ENCODE assay signal across 8 cellular contexts in genomic region chr7:103989785-103990775, GRCh38. TPM values are rescaled to one million over a fixed set of nuclear protein-coding genes. Genes with fewer than 3 reads are reported as not detected.
A peak's percentile ranks its signal among the peaks of the same experiment; 100 is the strongest.
DNase-seq lines count a peak whose midpoint lies in the region; ATAC-seq and TF ChIP-seq lines count a peak whose summit lies in the region.

No MANE protein-coding gene starts in this region.

- H3K9me3 Mint-ChIP-seq in naive thymus-derived CD4-positive, alpha-beta T cell: peaks cover 0 to 2% (median 0%) of the 10 kb centered on the region in 11 donors

- no peaks in the 10 kb centered on the region for H3K36me3 ChIP-seq in BLaER1
- H3K36me3 ChIP-seq in naive thymus-derived CD4-positive, alpha-beta T cell (ENCODE audit: control insufficient read depth in 2 of 3, insufficient read depth in 3 of 3, low read length in 3 of 3): no peaks in the 10 kb centered on the region

- H3K4me2 ChIP-seq in BLaER1: peak overlapping the region; percentile 46

- H3K4me3 ChIP-seq in BLaER1 (peak overlapping the region; percentile 55), HFF-Myc (replicated peaks; ENCODE audit: low read depth, low read length) (peak overlapping the region; percentile 15; the same call in 1 of the 2 replicates), epithelial cell of proximal tubule (ENCODE audit: low read depth, low read length) (peak overlapping the region; percentile 59)
- H3K4me3 ChIP-seq in naive thymus-derived CD4-positive, alpha-beta T cell (ENCODE audit: low read length): no peak overlapping the region

- H3K9ac ChIP-seq in BLaER1: no peak overlapping the region

- peaks cover 4% of the 10 kb centered on the region; the same call in 1 of the 2 replicates for H3K4me1 ChIP-seq in BLaER1
- no peaks in the 10 kb centered on the region for H3K4me1 ChIP-seq in naive thymus-derived CD4-positive, alpha-beta T cell (ENCODE audit: control insufficient read depth in 2 of 2, insufficient read depth in 2 of 2, low read length in 2 of 2)

- POLR2A ChIA-PET in naive thymus-derived CD4-positive, alpha-beta T cell (lab: Charles Lee): no interaction called here

- H3K9me3 ChIP-seq in BLaER1: peaks cover 19% of the 10 kb centered on the region
- H3K9me3 ChIP-seq in naive thymus-derived CD4-positive, alpha-beta T cell (ENCODE audit: control insufficient read depth in 2 of 3, low read length in 3 of 3): no peaks in the 10 kb centered on the region

- intact Hi-C loops in naive thymus-derived CD4-positive, alpha-beta T cell (cut with micrococcal nuclease): loop anchor here in 1 of 2 donors (10.0 kb wide), 1 partner anchor 65 kb away; no protein-coding TSS in a partner anchor

- TF ChIP-seq CTCF in HFF-Myc (IDR thresholded peaks at IDR 0.05; ENCODE audit: low read depth, low read length, missing control alignments) (no peak), epithelial cell of proximal tubule (conservative IDR thresholded peaks at IDR 0.05; ENCODE audit: low read depth, low read length) (peak; percentile 20)

- no peak for ATAC-seq in naive thymus-derived CD4-positive, alpha-beta T cell
- no peak for ATAC-seq in HG03439 (IDR thresholded peaks at IDR 0.05; ENCODE audit: unreplicated experiment)

- no peaks in the 10 kb centered on the region for H4K20me1 ChIP-seq in BLaER1

- H3K27ac ChIP-seq in BLaER1: no peak overlapping the region
- H3K27ac ChIP-seq in naive thymus-derived CD4-positive, alpha-beta T cell (ENCODE audit: low read depth, low read length): no peak overlapping the region

- peaks cover 43 to 61% (median 56%) of the 10 kb centered on the region in 5 donors for H3K27me3 Mint-ChIP-seq in naive thymus-derived CD4-positive, alpha-beta T cell

- peaks cover 3 to 19% (median 13%) of the 10 kb centered on the region in 7 donors for H3K4me1 Mint-ChIP-seq in naive thymus-derived CD4-positive, alpha-beta T cell

- CTCF ChIA-PET in naive thymus-derived CD4-positive, alpha-beta T cell (lab: Charles Lee): no interaction called here

- DNase-seq in HFF-Myc (ENCODE audit: extremely low read depth, low read depth) (no peak), OCI-M1 (lab: John Stamatoyannopoulos, UW) (peak; percentile 62), epithelial cell of proximal tubule (ENCODE audit: low read depth) (no peak), CD1c-positive myeloid dendritic cell (ENCODE audit: extremely low spot score) (no peak)
- DNase-seq in naive thymus-derived CD4-positive, alpha-beta T cell: peak in 1 of 9 donors; percentile 26
- DNase-seq in activated CD4-positive, CD25-positive, alpha-beta regulatory T cell (lab: John Stamatoyannopoulos, UW): no peak

- H3K36me3 Mint-ChIP-seq in naive thymus-derived CD4-positive, alpha-beta T cell: peaks cover 0 to 4% (median 0%) of the 10 kb centered on the region in 5 donors

- H3K27ac Mint-ChIP-seq in naive thymus-derived CD4-positive, alpha-beta T cell: no peak overlapping the region

- H3K27me3 ChIP-seq in BLaER1: peaks cover 34% of the 10 kb centered on the region
- peaks cover 0 to 2% of the 10 kb centered on the region in 2 donors for H3K27me3 ChIP-seq in naive thymus-derived CD4-positive, alpha-beta T cell (ENCODE audit: control insufficient read depth in 2 of 2, insufficient read depth in 2 of 2, low read length in 2 of 2)

- H3K4me3 Mint-ChIP-seq in naive thymus-derived CD4-positive, alpha-beta T cell: peak overlapping the region; percentile 41 to 84 (median 72)

RNA-seq across cellular contexts. Expression of gene RELN, which starts 0.6 kb away (rescaled TPM):
- 1.2 and 3.8 TPM in 2 replicates for total RNA-seq in epithelial cell of proximal tubule
- total RNA-seq in naive thymus-derived CD4-positive, alpha-beta T cell: not detected
- not detected for polyA plus RNA-seq in naive thymus-derived CD4-positive, alpha-beta T cell
